Comparison of ENCODE assay signal across 8 cellular contexts in the genomic region with DNA sequence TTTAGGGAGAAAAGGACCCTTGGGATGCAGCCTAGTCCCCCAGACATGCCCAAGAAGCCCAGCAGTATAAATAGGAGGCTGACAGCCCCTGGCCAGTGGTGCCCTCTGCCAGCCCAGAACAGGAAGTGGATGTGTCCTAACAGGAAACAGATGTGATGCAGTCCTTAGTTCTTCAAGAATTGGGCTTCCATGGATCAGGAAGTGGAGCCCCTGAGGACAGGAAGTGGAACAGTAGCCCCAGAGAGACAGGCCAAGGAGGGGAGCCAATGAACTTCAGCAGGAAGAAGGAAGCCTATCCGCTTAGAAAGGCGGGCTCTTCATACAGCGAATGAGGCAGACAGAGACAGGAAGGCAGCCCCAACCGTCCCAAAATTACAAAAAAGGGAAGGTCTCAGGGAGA. TPM values are rescaled to one million over a fixed set of nuclear protein-coding genes. Genes with fewer than 3 reads are reported as not detected.
A peak's percentile ranks its signal among the peaks of the same experiment; 100 is the strongest.
DNase-seq lines count a peak whose midpoint lies in the region; ATAC-seq, FAIRE-seq and TF ChIP-seq lines count a peak whose summit lies in the region.

No MANE protein-coding gene starts in this region.

- H3K27me3 Mint-ChIP-seq in CD14-positive monocyte (ENCODE audit: low read depth in 3 of 3) (peaks cover 0 to 5% (median 3%) of the 10 kb centered on the region in 3 donors), chondrocyte (ENCODE audit: low read depth) (no peaks in the 10 kb centered on the region)

- H3K36me3 Mint-ChIP-seq in CD14-positive monocyte (no peaks in the 10 kb centered on the region), chondrocyte (ENCODE audit: low read depth) (no peaks in the 10 kb centered on the region)

- peaks cover 2 to 9% of the 10 kb centered on the region in 2 donors for H3K4me1 ChIP-seq in small intestine (ENCODE audit: control insufficient read depth in 2 of 2, insufficient read depth in 1 of 2, low read depth in 1 of 2, low read length in 1 of 2)

- H3K27ac Mint-ChIP-seq in CD14-positive monocyte (peak overlapping the region; percentile 90 to 97 (median 93)), chondrocyte (ENCODE audit: unreplicated experiment) (peak overlapping the region; percentile 15)

- no peaks in the 10 kb centered on the region for H3K27me3 ChIP-seq in small intestine (ENCODE audit: control insufficient read depth in 2 of 2, insufficient read depth in 2 of 2, low read length in 2 of 2)

- no peak for ATAC-seq in omental fat pad (ENCODE audit: low FRiP score)

- FAIRE-seq in small intestine (lab: Jason Lieb, UNC), result no peak

- H3K4me1 Mint-ChIP-seq in CD14-positive monocyte (peaks cover 39% of the 10 kb centered on the region), chondrocyte (ENCODE audit: low read depth) (peaks cover 8% of the 10 kb centered on the region)

- H3K9me3 ChIP-seq in small intestine (ENCODE audit: control insufficient read depth, low read depth), result no peaks in the 10 kb centered on the region

- WGBS in small intestine, 3 donors, result 70 to 78% (median 72%) methylated on average over 4 of the region's 4 CpGs

- DNase-seq in CD14-positive monocyte (ENCODE audit: low spot score), result peak; percentile 79
- peak; percentile 100 for DNase-seq in MV-4-11 (lab: John Stamatoyannopoulos, UW)
- DNase-seq in chondrocyte (ENCODE audit: low spot score), result no peak
- DNase-seq in midbrain (lab: John Stamatoyannopoulos, UW), result peak; percentile 51
- DNase-seq in middle frontal gyrus (ENCODE audit: extremely low spot score, low spot score), result no peak
- no peak for DNase-seq in small intestine
- DNase-seq in omental fat pad (ENCODE audit: low spot score), result no peak
- DNase-seq in NCI-H524 treated with DMSO at 0.1 percent for 48 hours (lab: John Stamatoyannopoulos, UW), result no peak

- no peak overlapping the region for H3K4me3 ChIP-seq in small intestine (ENCODE audit: low read depth in 1 of 2, low read length in 2 of 2)

- no peaks in the 10 kb centered on the region for H3K36me3 ChIP-seq in small intestine (ENCODE audit: control insufficient read depth in 2 of 2, insufficient read depth in 2 of 2, low read length in 2 of 2)

- peak overlapping the region in 1 of 2 donors; percentile 83 for H3K27ac ChIP-seq in small intestine (ENCODE audit: low read depth in 1 of 2, low read length in 1 of 2)

- H3K4me3 Mint-ChIP-seq in CD14-positive monocyte (peak overlapping the region; percentile 48 to 59), chondrocyte (ENCODE audit: unreplicated experiment) (no peak overlapping the region)

- H3K9me3 Mint-ChIP-seq in CD14-positive monocyte, result peaks cover 0 to 10% (median 2%) of the 10 kb centered on the region in 7 donors
- H3K9me3 Mint-ChIP-seq in chondrocyte (ENCODE audit: low read depth), result no peaks in the 10 kb centered on the region

- TF ChIP-seq CTCF in CD14-positive monocyte (IDR thresholded peaks at IDR 0.05), result no peak
- TF ChIP-seq CTCF in chondrocyte (IDR thresholded peaks at IDR 0.05), result no peak
- TF ChIP-seq CTCF in omental fat pad (IDR thresholded peaks at IDR 0.05), result no peak

- intact Hi-C loops in CD14-positive monocyte (cut with micrococcal nuclease), result loop anchor here (5.0 kb wide), 1 partner anchor 61 kb away; no protein-coding TSS in a partner anchor

RNA-seq across cellular contexts. Expression of a gene that starts 7.2 kb away (rescaled TPM):
- polyA plus RNA-seq in CD14-positive monocyte, result not detected
- total RNA-seq in chondrocyte, result 3.7 to 5.7 TPM (median 4.2 TPM) in 3 replicates
- 1 to 10 TPM in 1 of 3 donors, not detected in 2; 1.1 TPM for polyA plus RNA-seq in small intestine
- 1 to 10 TPM; 1.7 to 3.5 (median 2.3) TPM for total RNA-seq in omental fat pad

RNA-seq across cellular contexts. Expression of a gene that starts 9.7 kb away (rescaled TPM):
- polyA plus RNA-seq in CD14-positive monocyte (10 to 100 TPM; 17.4 to 19.1 TPM), small intestine (10 to 100 TPM; 27.7 to 33.2 (median 33.2) TPM)
- total RNA-seq in chondrocyte (34.6 to 37.5 TPM (median 37.3 TPM) in 3 replicates), omental fat pad (10 to 100 TPM; 17.4 to 37.0 (median 22.2) TPM)

RNA-seq across cellular contexts. Expression of a gene that starts 19.8 kb away (rescaled TPM):
- polyA plus RNA-seq in CD14-positive monocyte (under 1 TPM in 1 of 2 donors, not detected in 1; 0.14 TPM), small intestine (10 to 100 TPM in 1 of 3 donors, 1 to 10 TPM in 2; 8.7 to 26.3 (median 9.7) TPM)
- total RNA-seq in chondrocyte (19.4 to 21.5 TPM (median 20.5 TPM) in 3 replicates), omental fat pad (1 to 10 TPM; 4.7 to 9.1 (median 6.9) TPM)

RNA-seq across cellular contexts. Expression of a gene that starts 45.3 kb away (rescaled TPM):
- 10 to 100 TPM; 76.8 to 80.3 TPM for polyA plus RNA-seq in CD14-positive monocyte
- total RNA-seq in chondrocyte, result 10.3 to 16.0 TPM (median 15.6 TPM) in 3 replicates
- 10 to 100 TPM in 1 of 3 donors, 1 to 10 TPM in 2; 6.2 to 10.5 (median 6.7) TPM for polyA plus RNA-seq in small intestine
- total RNA-seq in omental fat pad, result 10 to 100 TPM; 15.5 to 42.6 (median 33.9) TPM

RNA-seq across cellular contexts. Expression of a gene that starts 54.0 kb away (rescaled TPM):
- polyA plus RNA-seq in CD14-positive monocyte, result 1 to 10 TPM in 1 of 2 donors, under 1 TPM in 1; 0.16 to 1.3 TPM
- 15.0 to 18.0 TPM (median 15.8 TPM) in 3 replicates for total RNA-seq in chondrocyte
- 10 to 100 TPM in 1 of 3 donors, 1 to 10 TPM in 2; 6.9 to 10.3 (median 7.8) TPM for polyA plus RNA-seq in small intestine
- 10 to 100 TPM in 2 of 4 donors, 1 to 10 TPM in 2; 5.3 to 13.6 (median 9.2) TPM for total RNA-seq in omental fat pad

Comparison
In these comparisons a context has a peak if more than half of its experiments do, and no peak if none do; other contexts are left out.
1. DNase-seq: peak in CD14-positive monocyte (single experiment), MV-4-11 (single experiment) and midbrain (single experiment); none in chondrocyte (single experiment), middle frontal gyrus (single experiment), small intestine (single experiment), omental fat pad (single experiment) and NCI-H524 treated with DMSO at 0.1 percent for 48 hours (single experiment).